Comparison of ENCODE assay signal across 23 cellular contexts in genomic region chr17:76935331-76935730, GRCh38.
A peak's percentile ranks its signal among the peaks of the same experiment; 100 is the strongest.
DNase-seq lines count a peak whose midpoint lies in the region; ATAC-seq, FAIRE-seq and TF ChIP-seq lines count a peak whose summit lies in the region.
"Had no signal": no experiment of that assay in that cellular context is flagged by ENCODE, and none has a peak within 500 bp of the region (broad histone marks: within the 10 kb centered on the region; RNA-seq: fewer than 3 reads in every experiment).

No MANE protein-coding gene starts in this region.

- ATAC-seq in stimulated activated naive CD8-positive, alpha-beta T cell treated with anti-CD3 and anti-CD28 coated beads, Interleukin-15, Interleukin-2, amounts not matched to agents 100 U/mL and 50 U/mL, for 24 hours: no peak
- no peak for ATAC-seq in HG02763 (IDR thresholded peaks at IDR 0.05; ENCODE audit: unreplicated experiment)
- ATAC-seq: activated CD8-positive, alpha-beta T cell treated with anti-CD3 and anti-CD28 coated beads, Interleukin-2, amount 10 ng/mL, durations not matched to agents 7 days and 5 days; gastroesophageal sphincter; left colon had no signal

- TF ChIP-seq CTCF in astrocyte of the spinal cord (IDR thresholded peaks at IDR 0.05; ENCODE audit: low read depth, low read length): no peak

- DNase-seq in AG08395 (ENCODE audit: low spot score) (peak; percentile 44), HTR-8/SVneo (ENCODE audit: insufficient read length, low spot score) (peak; percentile 53), astrocyte of the spinal cord (ENCODE audit: low read depth, low spot score) (peak; percentile 49), hepatic stellate cell (ENCODE audit: low spot score) (peak; percentile 58), NCI-H146 treated with DMSO at 0.1 percent for 48 hours (lab: John Stamatoyannopoulos, UW; ENCODE audit: unreplicated experiment) (no peak), UCSD-AML1 (lab: John Stamatoyannopoulos, UW; ENCODE audit: unreplicated experiment) (no peak)
- no peak for DNase-seq in stimulated activated naive CD8-positive, alpha-beta T cell treated with anti-CD3 and anti-CD28 coated beads, Interleukin-15, Interleukin-2, amounts not matched to agents 100 U/mL and 50 U/mL, for 24 hours
- DNase-seq: activated CD4-positive, CD25-positive, alpha-beta regulatory T cell; activated CD8-positive, alpha-beta T cell treated with anti-CD3 and anti-CD28 coated beads, Interleukin-2, amount 10 ng/mL, durations not matched to agents 7 days and 5 days; activated naive CD4-positive, alpha-beta T cell treated with Interleukin-2 at 50 U/mL for 16 hours; activated T-cell treated with anti-CD3 and anti-CD28 coated beads, Interleukin-2, amount 50 U/mL, for 24 hours; aorta; CD4-positive, CD25-positive, alpha-beta regulatory T cell; left colon; NCI-H1694; NCI-H748 treated with DMSO at 0.1 percent for 48 hours; nephron progenitor cell; PC-9; small intestine; stimulated activated CD4-positive, alpha-beta T cell treated with anti-CD3 and anti-CD28 coated beads, Interleukin-4, amount 100 ng/mL, for 24 hours had no signal

- no peak for FAIRE-seq in HTR-8/SVneo (lab: Jason Lieb, UNC)

- in situ Hi-C loops in astrocyte of the spinal cord (cut with HindIII; ENCODE audit: low sequenced_read_pairs): no loop called here

- no peak overlapping the region for H3K4me3 ChIP-seq in astrocyte of the spinal cord (ENCODE audit: low read depth, low read length)
- H3K4me3 ChIP-seq: gastroesophageal sphincter, PC-9, SJCRH30 had no signal

Comparison
In these comparisons a context has a peak if more than half of its experiments do, and no peak if none do; other contexts are left out.
1. DNase-seq: peak in AG08395 (single experiment), HTR-8/SVneo (single experiment), astrocyte of the spinal cord (single experiment) and hepatic stellate cell (single experiment); none in stimulated activated naive CD8-positive, alpha-beta T cell treated with anti-CD3 and anti-CD28 coated beads, Interleukin-15, Interleukin-2, amounts not matched to agents 100 U/mL and 50 U/mL, for 24 hours (single experiment), NCI-H146 treated with DMSO at 0.1 percent for 48 hours (single experiment) and UCSD-AML1 (single experiment).